In the genomic region with DNA sequence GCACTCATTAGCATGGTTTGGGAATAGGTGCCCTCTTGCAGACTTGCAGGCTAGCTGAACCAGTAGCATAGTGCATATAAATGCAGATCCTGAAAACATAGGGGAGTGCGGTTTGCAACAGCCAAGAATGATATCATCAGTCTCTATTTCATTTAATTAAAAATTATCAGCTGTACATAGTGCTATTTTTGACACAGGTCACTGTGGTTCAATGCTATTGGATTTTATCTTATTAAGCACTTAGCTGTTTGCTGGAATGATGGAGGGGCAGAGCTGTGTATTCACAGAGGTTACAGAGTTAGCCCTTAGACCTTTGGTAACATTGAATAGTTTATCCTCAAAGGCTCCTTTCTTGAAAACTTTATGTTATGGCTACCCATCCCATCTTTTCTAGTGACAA, we compare ENCODE assay signal across 9 cellular contexts.
"Had no signal": no experiment of that assay in that cellular context is flagged by ENCODE, and none has a peak within 500 bp of the region (broad histone marks: within the 10 kb centered on the region; RNA-seq: fewer than 3 reads in every experiment).

No MANE protein-coding gene starts in this region.

- H3K4me3 ChIP-seq: GM23248, GM23338, HAP-1 had no signal

- H3K27ac ChIP-seq: GM23248 had no signal

- H3K4me2 ChIP-seq: GM23338 had no signal

- H3K9ac ChIP-seq: GM23248 had no signal

- ATAC-seq: GM23338, HCT116 had no signal

- H3K4me1 ChIP-seq: HAP-1 had no signal

- DNase-seq: GM23248, GOT3, H7, H9, HCEC 1CT, HFFc6 had no signal

- H2AFZ ChIP-seq: GM23248, GM23338 had no signal

- H3K9me3 ChIP-seq: HAP-1 had no signal

- H3K36me3 ChIP-seq: HAP-1 had no signal
